In the genomic region with DNA sequence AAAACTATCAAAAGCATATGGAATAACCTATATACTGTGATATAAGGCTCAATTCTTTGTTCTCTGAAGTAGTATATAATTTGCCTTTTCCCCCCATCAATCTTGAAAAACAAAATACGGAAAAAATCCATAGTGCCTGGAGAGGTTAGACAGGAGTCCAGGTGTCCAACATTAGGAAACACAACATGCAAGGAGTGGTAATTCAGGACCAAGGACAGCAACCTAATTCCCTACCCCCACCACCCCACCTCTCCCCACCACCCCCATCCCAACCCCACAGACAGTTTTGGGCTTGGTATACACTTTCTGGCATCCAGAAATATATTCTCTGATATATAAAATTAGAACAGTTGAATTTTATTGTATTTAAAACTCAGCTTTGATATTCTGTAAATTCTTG, we compare ENCODE assay signal across 25 cellular contexts.
"Had no signal": no experiment of that assay in that cellular context is flagged by ENCODE, and none has a peak within 500 bp of the region (broad histone marks: within the 10 kb centered on the region; RNA-seq: fewer than 3 reads in every experiment).

No MANE protein-coding gene starts in this region.

- DNase-seq: activated CD4-positive, alpha-beta memory T cell treated with anti-CD3 and anti-CD28 coated beads, Interleukin-2, amount 10 ng/mL, durations not matched to agents 7 days and 5 days; activated CD4-positive, alpha-beta T cell treated with anti-CD3 and anti-CD28 coated beads for 48 hours; activated effector memory CD4-positive, alpha-beta T cell treated with Interleukin-2 at 50 U/mL for 16 hours; activated naive CD4-positive, alpha-beta T cell treated with anti-CD3 and anti-CD28 coated beads for 36 hours; activated naive CD8-positive, alpha-beta T cell treated with anti-CD3 and anti-CD28 coated beads, Interleukin-2, amount 50 U/mL, for 24 hours; activated T-cell treated with anti-CD3 and anti-CD28 coated beads, Interleukin-2, amount 50 U/mL, for 72 hours; body of pancreas; caudate nucleus; effector CD8-positive, alpha-beta T cell; glutamatergic neuron; pancreas; psoas muscle; stimulated activated CD4-positive, alpha-beta T cell treated with anti-CD3 and anti-CD28 coated beads, Interleukin-4, amount 100 ng/mL, for 24 hours; stimulated activated naive CD8-positive, alpha-beta T cell treated with anti-CD3 and anti-CD28 coated beads, Interleukin-15, Interleukin-2, amounts not matched to agents 100 U/mL and 50 U/mL, for 24 hours; T1000; thyroid gland; upper lobe of right lung had no signal

- H3K36me3 ChIP-seq: esophagus muscularis mucosa, pancreas, right atrium auricular region, thyroid gland, upper lobe of right lung had no signal

- H3K4me2 ChIP-seq: hepatocyte had no signal

- H3K4me3 ChIP-seq: body of pancreas, esophagus muscularis mucosa, hepatocyte, pancreas, psoas muscle, right atrium auricular region, thyroid gland, upper lobe of right lung had no signal

- H3K27ac ChIP-seq: body of pancreas, esophagus muscularis mucosa, hepatocyte, pancreas, psoas muscle, right atrium auricular region, thyroid gland, upper lobe of right lung had no signal

- H3K4me1 Mint-ChIP-seq: activated CD4-positive, alpha-beta memory T cell treated with anti-CD3 and anti-CD28 coated beads, Interleukin-2, amount 10 ng/mL, durations not matched to agents 7 days and 5 days; activated naive CD8-positive, alpha-beta T cell treated with anti-CD3 and anti-CD28 coated beads, Interleukin-2, amount 50 U/mL, for 24 hours; memory B cell had no signal

- FAIRE-seq: frontal cortex, pancreas had no signal

- H3K4me3 Mint-ChIP-seq: activated CD4-positive, alpha-beta memory T cell treated with anti-CD3 and anti-CD28 coated beads, Interleukin-2, amount 10 ng/mL, durations not matched to agents 7 days and 5 days; activated naive CD4-positive, alpha-beta T cell treated with anti-CD3 and anti-CD28 coated beads for 36 hours; activated naive CD8-positive, alpha-beta T cell treated with anti-CD3 and anti-CD28 coated beads, Interleukin-2, amount 50 U/mL, for 24 hours; activated T-cell treated with anti-CD3 and anti-CD28 coated beads, Interleukin-2, amount 50 U/mL, for 72 hours; dendritic cell treated with granulocyte-macrophage colony-stimulating factor and Interleukin-4, amounts not matched to agents 40 ng/mL and 50 ng/mL, for 4 days; memory B cell; natural killer cell treated with Interleukin-12 subunit alpha and Interleukin-12 subunit beta and Interleukin-15 and Interleukin-18, amount 100 ng/mL, for 72 hours; T-helper 1 cell treated with Interleukin-12 subunit alpha and Interleukin-12 subunit beta and Interleukin-4 antibody, amounts not matched to agents 30 μg/mL and 1 μg/mL, for 36 hours had no signal

- H3K27me3 Mint-ChIP-seq: activated CD4-positive, alpha-beta memory T cell treated with anti-CD3 and anti-CD28 coated beads, Interleukin-2, amount 10 ng/mL, durations not matched to agents 7 days and 5 days; dendritic cell treated with granulocyte-macrophage colony-stimulating factor and Interleukin-4, amounts not matched to agents 40 ng/mL and 50 ng/mL, for 4 days had no signal

- H3K9me3 ChIP-seq: body of pancreas, pancreas, psoas muscle, right atrium auricular region, thyroid gland, upper lobe of right lung had no signal

- H3K27me3 ChIP-seq: body of pancreas, hepatocyte, pancreas, right atrium auricular region, thyroid gland, upper lobe of right lung had no signal

- H3K36me3 Mint-ChIP-seq: memory B cell; natural killer cell treated with Interleukin-12 subunit alpha and Interleukin-12 subunit beta and Interleukin-15 and Interleukin-18, amount 100 ng/mL, for 72 hours had no signal

- H3K9me3 Mint-ChIP-seq: activated CD4-positive, alpha-beta memory T cell treated with anti-CD3 and anti-CD28 coated beads, Interleukin-2, amount 10 ng/mL, durations not matched to agents 7 days and 5 days; activated naive CD8-positive, alpha-beta T cell treated with anti-CD3 and anti-CD28 coated beads, Interleukin-2, amount 50 U/mL, for 24 hours; dendritic cell treated with granulocyte-macrophage colony-stimulating factor and Interleukin-4, amounts not matched to agents 40 ng/mL and 50 ng/mL, for 4 days; natural killer cell treated with Interleukin-12 subunit alpha and Interleukin-12 subunit beta and Interleukin-15 and Interleukin-18, amount 100 ng/mL, for 72 hours; T-helper 1 cell treated with Interleukin-12 subunit alpha and Interleukin-12 subunit beta and Interleukin-4 antibody, amounts not matched to agents 30 μg/mL and 1 μg/mL, for 36 hours had no signal

- H3K27ac Mint-ChIP-seq: activated CD4-positive, alpha-beta memory T cell treated with anti-CD3 and anti-CD28 coated beads, Interleukin-2, amount 10 ng/mL, durations not matched to agents 7 days and 5 days; activated naive CD4-positive, alpha-beta T cell treated with anti-CD3 and anti-CD28 coated beads for 36 hours; activated naive CD8-positive, alpha-beta T cell treated with anti-CD3 and anti-CD28 coated beads, Interleukin-2, amount 50 U/mL, for 24 hours; activated T-cell treated with anti-CD3 and anti-CD28 coated beads, Interleukin-2, amount 50 U/mL, for 72 hours; dendritic cell treated with granulocyte-macrophage colony-stimulating factor and Interleukin-4, amounts not matched to agents 40 ng/mL and 50 ng/mL, for 4 days; memory B cell; natural killer cell treated with Interleukin-12 subunit alpha and Interleukin-12 subunit beta and Interleukin-15 and Interleukin-18, amount 100 ng/mL, for 72 hours; T-helper 1 cell treated with Interleukin-12 subunit alpha and Interleukin-12 subunit beta and Interleukin-4 antibody, amounts not matched to agents 30 μg/mL and 1 μg/mL, for 36 hours had no signal

- H3K4me1 ChIP-seq: body of pancreas, esophagus muscularis mucosa, pancreas, psoas muscle, right atrium auricular region, thyroid gland, upper lobe of right lung had no signal

- ATAC-seq: activated naive CD8-positive, alpha-beta T cell treated with anti-CD3 and anti-CD28 coated beads, Interleukin-2, amount 50 U/mL, for 24 hours; activated T-cell treated with anti-CD3 and anti-CD28 coated beads, Interleukin-2, amount 50 U/mL, for 72 hours; body of pancreas; natural killer cell treated with Interleukin-12 subunit alpha and Interleukin-12 subunit beta and Interleukin-15 and Interleukin-18, amount 100 ng/mL, for 72 hours; pancreas; psoas muscle; stimulated activated naive CD8-positive, alpha-beta T cell treated with anti-CD3 and anti-CD28 coated beads, Interleukin-15, Interleukin-2, amounts not matched to agents 100 U/mL and 50 U/mL, for 24 hours; upper lobe of right lung had no signal
